ENCODE assay signal across 8 cellular contexts in the genomic region with DNA sequence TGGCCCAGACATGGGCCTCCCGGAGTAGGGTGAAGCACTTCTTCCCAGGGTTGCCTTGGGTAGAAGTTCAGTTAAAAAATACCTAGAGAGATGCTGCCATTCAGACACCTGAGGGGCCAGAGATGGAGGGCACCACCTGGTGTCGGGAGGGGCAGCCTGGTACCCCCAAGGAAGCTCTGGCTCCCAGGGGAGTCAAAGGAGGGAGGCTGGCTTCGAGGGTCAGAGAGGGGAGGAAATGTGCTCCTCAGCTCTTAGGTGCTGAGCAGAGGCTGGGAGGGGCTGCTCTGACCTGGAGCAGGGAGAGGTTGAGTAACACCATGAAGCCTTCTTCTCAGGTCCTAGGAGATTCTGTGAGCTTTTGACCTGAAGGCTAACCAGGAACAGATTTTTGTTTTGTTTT. TPM values are rescaled to one million over a fixed set of nuclear protein-coding genes. Genes with fewer than 3 reads are reported as not detected.
A peak's percentile ranks its signal among the peaks of the same experiment; 100 is the strongest.
DNase-seq lines count a peak whose midpoint lies in the region; ATAC-seq and TF ChIP-seq lines count a peak whose summit lies in the region.

No MANE protein-coding gene starts in this region.

- H3K4me3 ChIP-seq in Panc1 (ENCODE audit: low read depth in 2 of 2, low read length in 2 of 2) (peak overlapping the region; percentile 75 to 89), esophagus muscularis mucosa (peak overlapping the region; percentile 75 to 94 (median 82))

- no peak for TF ChIP-seq EP300 in esophagus muscularis mucosa (IDR thresholded peaks at IDR 0.05)

- CTCF ChIA-PET in Panc1 (lab: Charles Lee) = no interaction called here

- no TSS peak for BruUV-seq in Panc1 (replicated peaks; lab: Mats Ljungman, UMichigan)

- no peaks in the 10 kb centered on the region for H3K9me3 ChIP-seq in ES-I3 (ENCODE audit: control insufficient read depth, insufficient read depth, low read length)
- H3K9me3 ChIP-seq in Panc1 (ENCODE audit: control insufficient read depth, insufficient read depth, low read depth, low read length) = no peaks in the 10 kb centered on the region
- H3K9me3 ChIP-seq in esophagus muscularis mucosa = no peaks in the 10 kb centered on the region

- ATAC-seq in Panc1 (no peak), sciatic nerve (no peak), GM19351 (IDR thresholded peaks at IDR 0.05; ENCODE audit: unreplicated experiment) (no peak), GM18873 (IDR thresholded peaks at IDR 0.05; ENCODE audit: low FRiP score, unreplicated experiment) (no peak)

- no peak for DNase-seq in Panc1 (ENCODE audit: low read depth, low spot score)
- no peak for DNase-seq in esophagus muscularis mucosa (ENCODE audit: extremely low spot score)
- peak; percentile 60 for DNase-seq in sciatic nerve (ENCODE audit: low spot score)
- no peak for DNase-seq in SW480 (ENCODE audit: low spot score)
- no peak for DNase-seq in caudate nucleus (lab: John Stamatoyannopoulos, UW)

- no peak for TF ChIP-seq CTCF in Panc1 (IDR thresholded peaks at IDR 0.05)
- TF ChIP-seq CTCF in esophagus muscularis mucosa (IDR thresholded peaks at IDR 0.05) = no peak

- peak overlapping the region; percentile 78; the same call in 1 of the 2 replicates for H3K9ac ChIP-seq in ES-I3 (ENCODE audit: low read depth, low read length)

- POLR2A ChIA-PET in Panc1 (lab: Charles Lee) = no interaction called here

- H3K4me1 ChIP-seq in ES-I3 (ENCODE audit: insufficient read depth, low read length) (no peaks in the 10 kb centered on the region; the same call in 1 of the 2 replicates), Panc1 (ENCODE audit: control insufficient read depth, insufficient read depth, low read length) (peaks cover 27% of the 10 kb centered on the region), esophagus muscularis mucosa (peaks cover 25 to 77% (median 59%) of the 10 kb centered on the region in 4 donors)

- intact Hi-C loops in Panc1 (cut with micrococcal nuclease; ENCODE audit: unreplicated experiment) (no loop called here), esophagus muscularis mucosa (cut with DNase I) (loop anchor here (5.0 kb wide), 2 partner anchors 43 to 372 kb away; no protein-coding TSS in a partner anchor), sciatic nerve (cut with DNase I) (no loop called here)

- in situ Hi-C loops in Panc1 (cut with HindIII; ENCODE audit: low pct_unique_long_range_greater_than_20kb, low sequenced_read_pairs) = no loop called here

- H3K27ac ChIP-seq in Panc1 (ENCODE audit: low read length) (peak overlapping the region; percentile 72), esophagus muscularis mucosa (replicated peaks in 1 of 4) (peak overlapping the region in 2 of 4 donors; percentile 80 to 89), caudate nucleus (ENCODE audit: low read depth, low read length) (no peak overlapping the region)

- TF ChIP-seq POLR2A in esophagus muscularis mucosa (IDR thresholded peaks at IDR 0.05; ENCODE audit: low read depth) = no peak

- H3K27me3 ChIP-seq in Panc1 (ENCODE audit: control insufficient read depth, insufficient read depth, low read length) (no peaks in the 10 kb centered on the region), esophagus muscularis mucosa (no peaks in the 10 kb centered on the region)

- H3K36me3 ChIP-seq in ES-I3 (ENCODE audit: insufficient read depth, low read length) = no peaks in the 10 kb centered on the region
- H3K36me3 ChIP-seq in Panc1 (ENCODE audit: control insufficient read depth, insufficient read depth, low read length) = no peaks in the 10 kb centered on the region
- H3K36me3 ChIP-seq in esophagus muscularis mucosa = peaks cover 0 to 4% (median 0%) of the 10 kb centered on the region in 4 donors

- 44% methylated on average over 3 of the region's 3 CpGs for WGBS in esophagus muscularis mucosa

RNA-seq across cellular contexts. Expression of a gene that starts 1.1 kb away (rescaled TPM):
- total RNA-seq in Panc1 (2021; ENCODE audit: unreplicated experiment) (11.8 TPM), esophagus muscularis mucosa (10 to 100 TPM in 2 of 4 donors, 1 to 10 TPM in 2; 5.8 to 15.4 (median 11.3) TPM), sciatic nerve (11.5 TPM)
- 9.6 TPM for polyA plus RNA-seq in Panc1 (2012; ENCODE audit: insufficient read length)

RNA-seq across cellular contexts. Expression of a gene that starts 1.4 kb away (rescaled TPM):
- total RNA-seq in Panc1 (2021; ENCODE audit: unreplicated experiment) (9.7 TPM), esophagus muscularis mucosa (10 to 100 TPM in 2 of 4 donors, 1 to 10 TPM in 2; 6.6 to 21.0 (median 12.1) TPM), sciatic nerve (13.7 TPM)
- polyA plus RNA-seq in Panc1 (2012; ENCODE audit: insufficient read length) = 16.1 TPM

RNA-seq across cellular contexts. Expression of a gene that starts 50.4 kb away (rescaled TPM):
- total RNA-seq in Panc1 (2021; ENCODE audit: unreplicated experiment) (97.0 TPM), esophagus muscularis mucosa (10 to 100 TPM; 11.2 to 21.6 (median 15.7) TPM), sciatic nerve (30.9 TPM)
- polyA plus RNA-seq in Panc1 (2012; ENCODE audit: insufficient read length) = 62.2 TPM
